Comparison of ENCODE assay signal across 11 cellular contexts in the genomic region with DNA sequence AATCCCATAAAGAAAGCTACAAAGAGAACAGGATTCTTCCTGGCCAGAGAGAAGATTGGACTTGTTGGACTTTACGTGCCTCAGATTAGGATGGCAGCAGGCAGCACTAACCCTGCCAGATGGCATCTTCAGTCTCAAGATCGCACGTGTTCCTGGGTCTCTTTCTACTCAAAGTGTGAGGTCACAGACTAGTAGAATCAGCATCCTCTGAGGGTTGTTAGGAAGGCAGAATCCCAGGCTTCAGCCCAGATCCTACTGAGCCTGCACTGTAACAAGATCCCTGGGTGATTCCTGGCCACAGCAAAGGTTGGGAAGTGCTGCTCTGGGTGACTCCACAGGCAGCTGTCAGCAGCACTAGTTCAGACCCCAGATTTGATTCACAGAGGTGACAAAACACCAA. TPM values are rescaled to one million over a fixed set of nuclear protein-coding genes. Genes with fewer than 3 reads are reported as not detected.
A peak's percentile ranks its signal among the peaks of the same experiment; 100 is the strongest.
DNase-seq lines count a peak whose midpoint lies in the region; ATAC-seq and TF ChIP-seq lines count a peak whose summit lies in the region.
"Had no signal": no experiment of that assay in that cellular context is flagged by ENCODE, and none has a peak within 500 bp of the region (broad histone marks: within the 10 kb centered on the region; RNA-seq: fewer than 3 reads in every experiment).

No MANE protein-coding gene starts in this region.

- no peaks in the 10 kb centered on the region for H3K9me3 Mint-ChIP-seq in nephron progenitor cell
- H3K9me3 Mint-ChIP-seq: activated T-helper 2 cell treated with anti-CD3 and anti-CD28 coated beads, Interferon-gamma antibody, Interleukin-2, Interleukin-4, amounts not matched to agents 10 μg/mL and 5 μg/mL and 100 μg/mL, durations not matched to agents 14 hours and 24 hours and 36 hours; stimulated activated naive B cell treated with anti-CD40 and anti-IgM and Interleukin-4, amounts not matched to agents 10 μg/mL and 1 μg/mL and 100 μg/mL, for 72 hours had no signal

- H3K27me3 Mint-ChIP-seq in nephron progenitor cell (ENCODE audit: low read depth, poor library complexity), result peaks cover 24% of the 10 kb centered on the region

- peaks cover 64% of the 10 kb centered on the region for H3K4me1 Mint-ChIP-seq in nephron progenitor cell
- H3K4me1 Mint-ChIP-seq: stimulated activated naive B cell treated with anti-CD40 and anti-IgM and Interleukin-4, amounts not matched to agents 10 μg/mL and 1 μg/mL and 100 μg/mL, for 72 hours had no signal

- peak overlapping the region; percentile 99 for H3K27ac ChIP-seq in AG04450 (ENCODE audit: low read depth, low read length)
- H3K27ac ChIP-seq in epithelial cell of prostate, result peak overlapping the region; percentile 92

- H3K36me3 Mint-ChIP-seq in nephron progenitor cell (ENCODE audit: low read depth), result no peaks in the 10 kb centered on the region
- H3K36me3 Mint-ChIP-seq: stimulated activated naive B cell treated with anti-CD40 and anti-IgM and Interleukin-4, amounts not matched to agents 10 μg/mL and 1 μg/mL and 100 μg/mL, for 72 hours had no signal

- no peak overlapping the region for H3K4me3 ChIP-seq in AG04450 (ENCODE audit: low read depth, low read length)

- CTCF ChIA-PET in AG04450 (lab: Charles Lee), result interaction anchor here (0.5 to 1.1 kb wide), 2 partner anchors 244 to 273 kb away, joined by 4 read pairs; no protein-coding TSS in a partner anchor
- CTCF ChIA-PET in HEK293T (lab: Yijun Ruan, JAX), result interaction anchor here (0.9 to 1.2 kb wide), 2 partner anchors 18 to 274 kb away, joined by 3 read pairs; no protein-coding TSS in a partner anchor

- H3K4me3 Mint-ChIP-seq in nephron progenitor cell, result peak overlapping the region; percentile 11
- H3K4me3 Mint-ChIP-seq: stimulated activated naive B cell treated with anti-CD40 and anti-IgM and Interleukin-4, amounts not matched to agents 10 μg/mL and 1 μg/mL and 100 μg/mL, for 72 hours had no signal

- POLR2A ChIA-PET in AG04450 (lab: Yijun Ruan, JAX) (interaction anchor here (0.9 to 3.4 kb wide), 2 partner anchors 39 to 239 kb away, joined by 5 to 12 read pairs; a partner anchor contains a TSS), HEK293T (lab: Yijun Ruan, JAX) (no interaction called here)

- H3K9me3 ChIP-seq in AG04450 (ENCODE audit: control insufficient read depth, insufficient read depth, low read length), result no peaks in the 10 kb centered on the region

- H3K27me3 ChIP-seq in AG04450 (ENCODE audit: control insufficient read depth, insufficient read depth, low read length), result no peaks in the 10 kb centered on the region

- H3K27ac Mint-ChIP-seq in nephron progenitor cell, result no peak overlapping the region
- H3K27ac Mint-ChIP-seq: activated T-helper 2 cell treated with anti-CD3 and anti-CD28 coated beads, Interferon-gamma antibody, Interleukin-2, Interleukin-4, amounts not matched to agents 10 μg/mL and 5 μg/mL and 100 μg/mL, durations not matched to agents 14 hours and 24 hours and 36 hours had no signal

- no peak for ATAC-seq in HG02885 (IDR thresholded peaks at IDR 0.05; ENCODE audit: poor library complexity, unreplicated experiment)
- ATAC-seq: stimulated activated naive B cell treated with anti-CD40 and anti-IgM and Interleukin-4, amounts not matched to agents 10 μg/mL and 1 μg/mL and 100 μg/mL, for 72 hours had no signal

- TF ChIP-seq CTCF in AG04450 (IDR thresholded peaks at IDR 0.05; ENCODE audit: low read depth, low read length) (no peak), nephron progenitor cell (IDR thresholded peaks at IDR 0.05) (no peak), GM20000 (IDR thresholded peaks at IDR 0.05; ENCODE audit: extremely low read depth, missing control alignments) (no peak)

- no peak for DNase-seq in AG04450 (ENCODE audit: low read depth, low spot score)
- peak; percentile 88 to 97 for DNase-seq in NCI-H524 (lab: John Stamatoyannopoulos, UW)
- no peak for DNase-seq in epithelial cell of prostate (ENCODE audit: low read depth, low spot score)
- DNase-seq in nephron progenitor cell, result no peak
- no peak for DNase-seq in NCI-H1436 treated with DMSO at 0.1 percent for 48 hours (lab: John Stamatoyannopoulos, UW)
- no peak for DNase-seq in HEK293T (ENCODE audit: extremely low spot score)
- no peak for DNase-seq in GM20000 (ENCODE audit: low spot score)
- DNase-seq: occipital lobe; stimulated activated naive B cell treated with anti-CD40 and anti-IgM and Interleukin-4, amounts not matched to agents 10 μg/mL and 1 μg/mL and 100 μg/mL, for 72 hours had no signal

TF ChIP-seq in HEK293T, 16 proteins besides CTCF, POLR2A, EP300 and RAD21:
- TF ChIP-seq SUZ12 (IDR thresholded peaks at IDR 0.05), result no peak

RNA-seq across cellular contexts. Expression of a gene that starts 39.4 kb away (rescaled TPM):
- polyA plus RNA-seq in AG04450 (2011; rRNA removed), result 506 and 522 TPM in 2 replicates
- polyA minus RNA-seq in AG04450 (2011; rRNA and poly(A)+ RNA removed), result 444 and 588 TPM in 2 replicates

Comparison
In these comparisons a context has a peak if more than half of its experiments do, and no peak if none do; other contexts are left out.
1. DNase-seq: peak in NCI-H524 (2 of 2); none in AG04450 (single experiment), epithelial cell of prostate (single experiment), nephron progenitor cell (single experiment), NCI-H1436 treated with DMSO at 0.1 percent for 48 hours (single experiment), HEK293T (single experiment) and GM20000 (single experiment).